28 cellular contexts compared by ENCODE assay signal in genomic region chr20:16637814-16638213, GRCh38.
"Had no signal": no experiment of that assay in that cellular context is flagged by ENCODE, and none has a peak within 500 bp of the region (broad histone marks: within the 10 kb centered on the region; RNA-seq: fewer than 3 reads in every experiment).

No MANE protein-coding gene starts in this region.

- H3K27me3 Mint-ChIP-seq: activated naive CD4-positive, alpha-beta T cell treated with anti-CD3 and anti-CD28 coated beads, Interleukin-2, amount 10 ng/mL, durations not matched to agents 7 days and 5 days had no signal

- ATAC-seq: activated CD8-positive, alpha-beta T cell treated with anti-CD3 and anti-CD28 coated beads, Interleukin-2, amount 10 ng/mL, durations not matched to agents 7 days and 5 days; activated naive CD8-positive, alpha-beta T cell treated with anti-CD3 and anti-CD28 coated beads, Interleukin-2, amount 50 U/mL, for 24 hours; Panc1 had no signal

- H3K36me3 ChIP-seq: brain microvascular endothelial cell, SJSA1 had no signal

- H3K9me3 Mint-ChIP-seq: activated CD4-positive, alpha-beta T cell treated with anti-CD3 and anti-CD28 coated beads, Interleukin-2, amount 10 ng/mL, durations not matched to agents 24 days and 14 days; activated naive CD4-positive, alpha-beta T cell treated with anti-CD3 and anti-CD28 coated beads, Interleukin-2, amount 10 ng/mL, durations not matched to agents 7 days and 5 days; activated naive CD8-positive, alpha-beta T cell treated with anti-CD3 and anti-CD28 coated beads, Interleukin-2, amount 50 U/mL, for 24 hours; activated T-cell treated with anti-CD3 and anti-CD28 coated beads, Interleukin-2, amount 50 U/mL, for 24 hours; IgD-negative memory B cell; T-helper 1 cell treated with Interleukin-12 subunit alpha and Interleukin-12 subunit beta and Interleukin-4 antibody, amounts not matched to agents 30 μg/mL and 1 μg/mL, for 36 hours; T-helper 2 cell treated with Interferon-gamma antibody and Interleukin-4, amounts not matched to agents 5 μg/mL and 100 μg/mL, for 36 hours had no signal

- DNase-seq: activated CD4-positive, alpha-beta T cell treated with anti-CD3 and anti-CD28 coated beads, Interleukin-2, amount 10 ng/mL, durations not matched to agents 24 days and 14 days; activated CD4-positive, alpha-beta T cell treated with anti-CD3 and anti-CD28 coated beads, Interleukin-2, amount 50 U/mL, for 4 hours; activated CD8-positive, alpha-beta T cell treated with anti-CD3 and anti-CD28 coated beads, Interleukin-2, amount 10 ng/mL, durations not matched to agents 7 days and 5 days; activated naive CD4-positive, alpha-beta T cell treated with anti-CD3 and anti-CD28 coated beads, Interleukin-2, amount 10 ng/mL, durations not matched to agents 7 days and 5 days; activated naive CD8-positive, alpha-beta T cell treated with anti-CD3 and anti-CD28 coated beads, Interleukin-2, amount 50 U/mL, for 24 hours; activated T-cell treated with anti-CD3 and anti-CD28 coated beads, Interleukin-2, amount 50 U/mL, for 24 hours; anterior cingulate cortex; brain microvascular endothelial cell; Karpas-422; KBM-7; NCI-H1048; NCI-H1105 treated with DMSO at 0.1 percent for 48 hours; NCI-H1436; NCI-H1694; NCI-H1930; NCI-H2081 treated with DMSO at 0.1 percent for 48 hours; NCI-H345; NCI-H524 treated with DMSO at 0.1 percent for 48 hours; RPMI8226; SHP77 treated with DMSO at 0.1 percent for 48 hours; SK-N-SH had no signal

- H3K36me3 Mint-ChIP-seq: activated naive CD4-positive, alpha-beta T cell treated with anti-CD3 and anti-CD28 coated beads, Interleukin-2, amount 10 ng/mL, durations not matched to agents 7 days and 5 days; activated naive CD8-positive, alpha-beta T cell; IgD-negative memory B cell had no signal

- H3K27ac ChIP-seq: brain microvascular endothelial cell, SJSA1 had no signal

- FAIRE-seq: TTC549 had no signal

- H3K27ac Mint-ChIP-seq: activated CD4-positive, alpha-beta T cell treated with anti-CD3 and anti-CD28 coated beads, Interleukin-2, amount 10 ng/mL, durations not matched to agents 24 days and 14 days; activated CD8-positive, alpha-beta T cell treated with anti-CD3 and anti-CD28 coated beads, Interleukin-2, amount 10 ng/mL, durations not matched to agents 7 days and 5 days; activated naive CD4-positive, alpha-beta T cell treated with anti-CD3 and anti-CD28 coated beads, Interleukin-2, amount 10 ng/mL, durations not matched to agents 7 days and 5 days; activated naive CD8-positive, alpha-beta T cell; activated naive CD8-positive, alpha-beta T cell treated with anti-CD3 and anti-CD28 coated beads, Interleukin-2, amount 50 U/mL, for 24 hours; activated T-cell treated with anti-CD3 and anti-CD28 coated beads, Interleukin-2, amount 50 U/mL, for 24 hours; IgD-negative memory B cell; T-helper 1 cell treated with Interleukin-12 subunit alpha and Interleukin-12 subunit beta and Interleukin-4 antibody, amounts not matched to agents 30 μg/mL and 1 μg/mL, for 36 hours; T-helper 2 cell treated with Interferon-gamma antibody and Interleukin-4, amounts not matched to agents 5 μg/mL and 100 μg/mL, for 36 hours had no signal

- H3K9me3 ChIP-seq: SJSA1, SK-N-SH had no signal

- H3K4me3 ChIP-seq: SJSA1 had no signal

- H3K4me2 ChIP-seq: SK-N-SH had no signal

- H3K4me1 ChIP-seq: SJSA1 had no signal

- H3K9ac ChIP-seq: SK-N-SH had no signal

- H3K4me1 Mint-ChIP-seq: activated CD4-positive, alpha-beta T cell treated with anti-CD3 and anti-CD28 coated beads, Interleukin-2, amount 10 ng/mL, durations not matched to agents 24 days and 14 days; activated naive CD4-positive, alpha-beta T cell treated with anti-CD3 and anti-CD28 coated beads, Interleukin-2, amount 10 ng/mL, durations not matched to agents 7 days and 5 days; activated naive CD8-positive, alpha-beta T cell treated with anti-CD3 and anti-CD28 coated beads, Interleukin-2, amount 50 U/mL, for 24 hours; IgD-negative memory B cell had no signal

- H3K4me3 Mint-ChIP-seq: activated CD4-positive, alpha-beta T cell treated with anti-CD3 and anti-CD28 coated beads, Interleukin-2, amount 10 ng/mL, durations not matched to agents 24 days and 14 days; activated CD8-positive, alpha-beta T cell treated with anti-CD3 and anti-CD28 coated beads, Interleukin-2, amount 10 ng/mL, durations not matched to agents 7 days and 5 days; activated naive CD4-positive, alpha-beta T cell treated with anti-CD3 and anti-CD28 coated beads, Interleukin-2, amount 10 ng/mL, durations not matched to agents 7 days and 5 days; activated naive CD8-positive, alpha-beta T cell; activated naive CD8-positive, alpha-beta T cell treated with anti-CD3 and anti-CD28 coated beads, Interleukin-2, amount 50 U/mL, for 24 hours; activated T-cell treated with anti-CD3 and anti-CD28 coated beads, Interleukin-2, amount 50 U/mL, for 24 hours; IgD-negative memory B cell; T-helper 1 cell treated with Interleukin-12 subunit alpha and Interleukin-12 subunit beta and Interleukin-4 antibody, amounts not matched to agents 30 μg/mL and 1 μg/mL, for 36 hours; T-helper 2 cell treated with Interferon-gamma antibody and Interleukin-4, amounts not matched to agents 5 μg/mL and 100 μg/mL, for 36 hours had no signal

- H3K27me3 ChIP-seq: brain microvascular endothelial cell, SJSA1 had no signal
